ENCODE assay signal across 22 cellular contexts in the genomic region with DNA sequence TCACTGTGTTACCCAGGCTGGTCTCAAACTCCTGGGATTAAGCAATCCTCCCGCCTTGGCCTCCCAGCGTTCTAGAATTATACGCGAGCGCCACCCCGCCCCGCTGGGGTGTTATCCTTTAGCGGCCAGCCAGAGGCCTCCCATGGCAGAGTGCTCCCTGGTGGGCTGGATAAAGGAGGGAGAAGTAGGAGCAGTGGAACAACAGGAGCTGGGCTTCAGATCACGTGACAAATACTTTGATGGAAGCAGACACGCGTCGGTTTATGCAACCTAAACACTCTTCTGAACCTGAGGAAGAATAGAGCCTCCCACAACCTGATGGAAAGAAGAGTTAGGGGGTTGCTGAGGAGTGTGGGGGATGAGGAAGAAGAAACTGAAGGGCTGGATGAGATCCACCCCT.
"Had no signal": no experiment of that assay in that cellular context is flagged by ENCODE, and none has a peak within 500 bp of the region (broad histone marks: within the 10 kb centered on the region; RNA-seq: fewer than 3 reads in every experiment).

No MANE protein-coding gene starts in this region.

- H3K4me1 ChIP-seq: SJSA1 had no signal

- FAIRE-seq: RCC 7860 had no signal

- H3K27ac ChIP-seq: SJSA1, SK-N-MC had no signal

- H3K27ac Mint-ChIP-seq: IgD-negative memory B cell had no signal

- H3K4me3 ChIP-seq: SJSA1, SK-N-MC had no signal

- H3K4me3 Mint-ChIP-seq: IgD-negative memory B cell had no signal

- DNase-seq: KBM-7, MV-4-11, NCI-H1048, NCI-H1105 treated with DMSO at 0.1 percent for 48 hours, NCI-H1417 treated with DMSO at 0.1 percent for 48 hours, NCI-H146, NCI-H1694 treated with DMSO at 0.1 percent for 48 hours, NCI-H2081, NCI-H2107, NCI-H345, NCI-H446 treated with DMSO at 0.1 percent for 48 hours, NCI-H510A treated with DMSO at 0.1 percent for 48 hours, NCI-H526, NCI-H774, Right ventricle myocardium superior, RPMI8226, SIG-M5, T-helper 1 cell had no signal

- H3K27me3 Mint-ChIP-seq: IgD-negative memory B cell had no signal

- H3K4me1 Mint-ChIP-seq: IgD-negative memory B cell had no signal

- H3K36me3 Mint-ChIP-seq: IgD-negative memory B cell had no signal
